ENCODE assay signal across 29 cellular contexts in the genomic region with DNA sequence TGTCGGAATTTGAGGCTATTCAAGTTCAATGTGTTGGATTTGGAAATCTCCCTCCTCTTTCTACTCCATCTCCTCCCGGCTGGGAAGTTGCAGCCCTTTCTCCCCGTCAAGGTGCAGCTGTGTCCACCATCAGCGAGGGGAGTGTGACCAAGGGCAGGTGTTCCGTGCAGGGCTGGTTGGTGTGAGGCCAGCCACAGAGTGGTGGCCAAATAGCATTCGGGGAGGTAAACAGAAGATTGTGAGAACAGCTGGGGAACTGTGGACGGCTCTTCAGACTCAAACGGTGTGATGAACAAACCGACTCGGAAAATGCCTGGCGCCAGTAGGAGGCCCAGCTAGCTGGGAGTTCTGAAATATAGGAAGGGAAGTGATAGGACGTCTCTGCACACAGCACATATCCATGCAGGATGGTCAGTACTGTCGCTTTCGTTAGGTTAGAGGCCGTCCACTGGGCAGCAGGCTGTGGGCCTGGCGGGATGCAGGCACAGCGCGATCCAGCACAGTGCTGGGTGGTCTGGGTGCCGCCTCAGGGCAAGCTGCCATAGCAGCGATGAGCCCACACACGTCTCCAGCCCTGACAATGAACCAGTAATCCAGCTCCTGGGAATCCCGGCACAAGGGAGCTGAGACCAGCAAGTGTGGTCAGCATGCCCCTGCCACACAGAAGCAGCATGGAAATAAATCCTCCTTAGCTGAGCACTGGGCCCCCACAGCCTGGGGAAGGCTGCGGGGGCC.
DNase-seq lines count a peak whose midpoint lies in the region; ATAC-seq and TF ChIP-seq lines count a peak whose summit lies in the region.
"Had no signal": no experiment of that assay in that cellular context is flagged by ENCODE, and none has a peak within 500 bp of the region (broad histone marks: within the 10 kb centered on the region; RNA-seq: fewer than 3 reads in every experiment).

No MANE protein-coding gene starts in this region.

- H3K4me1 Mint-ChIP-seq in activated naive CD8-positive, alpha-beta T cell treated with anti-CD3 and anti-CD28 coated beads, Interleukin-2, amount 50 U/mL, for 24 hours, result no peaks in the 10 kb centered on the region
- no peaks in the 10 kb centered on the region for H3K4me1 Mint-ChIP-seq in activated naive CD8-positive, alpha-beta T cell treated with anti-CD3 and anti-CD28 coated beads for 36 hours
- H3K4me1 Mint-ChIP-seq in chondrocyte (ENCODE audit: low read depth), result peaks cover 3% of the 10 kb centered on the region
- H3K4me1 Mint-ChIP-seq in activated CD8-positive, alpha-beta T cell treated with anti-CD3 and anti-CD28 coated beads for 36 hours (ENCODE audit: low read depth), result peaks cover 5% of the 10 kb centered on the region

- H3K9me3 ChIP-seq in spleen, result no peaks in the 10 kb centered on the region
- H3K9me3 ChIP-seq: left lung, prostate gland, thyroid gland had no signal

- H3K27ac ChIP-seq in spleen, result no peak overlapping the region
- H3K27ac ChIP-seq: HL-60, left lung, PC-9, prostate gland, thyroid gland, VCaP had no signal

- POLR2A ChIA-PET in activated CD8-positive, alpha-beta T cell treated with anti-CD3 and anti-CD28 coated beads for 36 hours (lab: Charles Lee), result interaction anchor here (0.8 kb wide), 1 partner anchor 9 kb away, joined by 3 read pairs; no protein-coding TSS in a partner anchor

- H3K36me3 ChIP-seq in spleen, result no peaks in the 10 kb centered on the region
- H3K36me3 ChIP-seq: left lung, prostate gland, thyroid gland had no signal

- H3K27me3 ChIP-seq in spleen (replicated peaks in 1 of 7), result peaks cover 0 to 29% (median 0%) of the 10 kb centered on the region in 7 donors
- H3K27me3 ChIP-seq: thyroid gland had no signal

- intact Hi-C loops in spleen (cut with DNase I; ENCODE audit: low total_unique reads), result no loop called here
- intact Hi-C loops in activated CD8-positive, alpha-beta T cell treated with anti-CD3 and anti-CD28 coated beads for 36 hours (cut with micrococcal nuclease), result no loop called here

- peak; percentile 5 for ATAC-seq in activated naive CD8-positive, alpha-beta T cell treated with anti-CD3 and anti-CD28 coated beads, Interleukin-2, amount 50 U/mL, for 24 hours
- no peak for ATAC-seq in activated CD8-positive, alpha-beta T cell treated with anti-CD3 and anti-CD28 coated beads for 36 hours
- ATAC-seq: esophagus mucosa, HCT116, left lung, Right ventricle myocardium inferior had no signal

- no peak overlapping the region for H3K4me3 ChIP-seq in spleen
- H3K4me3 ChIP-seq: left lung, PC-9, prostate gland, thyroid gland had no signal

- no peak overlapping the region for H3K27ac Mint-ChIP-seq in activated naive CD8-positive, alpha-beta T cell treated with anti-CD3 and anti-CD28 coated beads, Interleukin-2, amount 50 U/mL, for 24 hours
- H3K27ac Mint-ChIP-seq in activated naive CD8-positive, alpha-beta T cell treated with anti-CD3 and anti-CD28 coated beads for 36 hours, result no peak overlapping the region
- no peak overlapping the region for H3K27ac Mint-ChIP-seq in chondrocyte (ENCODE audit: unreplicated experiment)
- H3K27ac Mint-ChIP-seq in activated CD8-positive, alpha-beta T cell treated with anti-CD3 and anti-CD28 coated beads for 36 hours, result no peak overlapping the region
- H3K27ac Mint-ChIP-seq: CD4-positive, alpha-beta T cell had no signal

- TF ChIP-seq POLR2A in spleen (IDR thresholded peaks at IDR 0.05), result no peak

- no peak overlapping the region for H3K4me3 Mint-ChIP-seq in activated naive CD8-positive, alpha-beta T cell treated with anti-CD3 and anti-CD28 coated beads, Interleukin-2, amount 50 U/mL, for 24 hours
- H3K4me3 Mint-ChIP-seq in activated naive CD8-positive, alpha-beta T cell treated with anti-CD3 and anti-CD28 coated beads for 36 hours, result no peak overlapping the region
- H3K4me3 Mint-ChIP-seq in chondrocyte (ENCODE audit: unreplicated experiment), result no peak overlapping the region
- H3K4me3 Mint-ChIP-seq in activated CD8-positive, alpha-beta T cell treated with anti-CD3 and anti-CD28 coated beads for 36 hours, result no peak overlapping the region
- H3K4me3 Mint-ChIP-seq: CD4-positive, alpha-beta T cell had no signal

- no peak for TF ChIP-seq CTCF in chondrocyte (IDR thresholded peaks at IDR 0.05)
- no peak for TF ChIP-seq CTCF in spleen (IDR thresholded peaks at IDR 0.05 in 8 of 11, conservative IDR thresholded peaks at IDR 0.05 in 3 of 11)
- TF ChIP-seq CTCF in activated CD8-positive, alpha-beta T cell treated with anti-CD3 and anti-CD28 coated beads for 36 hours (IDR thresholded peaks at IDR 0.05), result no peak

- H3K27me3 Mint-ChIP-seq in activated naive CD8-positive, alpha-beta T cell treated with anti-CD3 and anti-CD28 coated beads, Interleukin-2, amount 50 U/mL, for 24 hours, result peaks cover 4% of the 10 kb centered on the region
- H3K27me3 Mint-ChIP-seq in activated naive CD8-positive, alpha-beta T cell treated with anti-CD3 and anti-CD28 coated beads for 36 hours, result peaks cover 13% of the 10 kb centered on the region
- peaks cover 49% of the 10 kb centered on the region for H3K27me3 Mint-ChIP-seq in chondrocyte (ENCODE audit: low read depth)
- peaks cover 7% of the 10 kb centered on the region for H3K27me3 Mint-ChIP-seq in activated CD8-positive, alpha-beta T cell treated with anti-CD3 and anti-CD28 coated beads for 36 hours

- CTCF ChIA-PET in activated CD8-positive, alpha-beta T cell treated with anti-CD3 and anti-CD28 coated beads for 36 hours (lab: Charles Lee), result no interaction called here

- WGBS in spleen, 5 donors, result 86 to 90% (median 88%) methylated on average over 23 of the region's 23 CpGs

- DNase-seq in activated naive CD8-positive, alpha-beta T cell treated with anti-CD3 and anti-CD28 coated beads, Interleukin-2, amount 50 U/mL, for 24 hours, result no peak
- no peak for DNase-seq in activated naive CD8-positive, alpha-beta T cell treated with anti-CD3 and anti-CD28 coated beads for 36 hours
- DNase-seq in NCI-H2196 treated with DMSO at 0.1 percent for 48 hours (lab: John Stamatoyannopoulos, UW; ENCODE audit: unreplicated experiment) (peak; percentile 46), chondrocyte (ENCODE audit: low spot score) (peak; percentile 41), spleen (peak; percentile 48), SIG-M5 treated with dmso at 0.1 percent for 504 hours (lab: John Stamatoyannopoulos, UW; ENCODE audit: unreplicated experiment) (no peak)
- no peak for DNase-seq in activated CD8-positive, alpha-beta T cell treated with anti-CD3 and anti-CD28 coated beads for 36 hours
- DNase-seq in activated naive CD4-positive, alpha-beta T cell treated with Interleukin-2 at 50 U/mL for 16 hours, result no peak
- DNase-seq: activated CD4-positive, alpha-beta T cell treated with anti-CD3 and anti-CD28 coated beads for 48 hours; activated effector memory CD4-positive, alpha-beta T cell treated with anti-CD3 and anti-CD28 coated beads, Interleukin-2, amount 50 U/mL, for 16 hours; CD4-positive, alpha-beta T cell; central memory CD4-positive, alpha-beta T cell; Karpas-422; NCI-H1694; NCI-H2171; NCI-H524; PC-9; stimulated activated CD4-positive, alpha-beta T cell treated with anti-CD3 and anti-CD28 coated beads, Interleukin-12 subunit alpha, Interleukin-12 subunit beta, amount 100 ng/mL, for 4 hours; stimulated activated CD4-positive, alpha-beta T cell treated with anti-CD3 and anti-CD28 coated beads, Interleukin-4, amount 100 ng/mL, for 1 hour; SW 1271; T1000; thyroid gland had no signal

- no peaks in the 10 kb centered on the region for H3K9me3 Mint-ChIP-seq in activated naive CD8-positive, alpha-beta T cell treated with anti-CD3 and anti-CD28 coated beads, Interleukin-2, amount 50 U/mL, for 24 hours
- no peaks in the 10 kb centered on the region for H3K9me3 Mint-ChIP-seq in activated naive CD8-positive, alpha-beta T cell treated with anti-CD3 and anti-CD28 coated beads for 36 hours
- H3K9me3 Mint-ChIP-seq in chondrocyte (ENCODE audit: low read depth), result no peaks in the 10 kb centered on the region
- no peaks in the 10 kb centered on the region for H3K9me3 Mint-ChIP-seq in activated CD8-positive, alpha-beta T cell treated with anti-CD3 and anti-CD28 coated beads for 36 hours
- H3K9me3 Mint-ChIP-seq: CD4-positive, alpha-beta T cell had no signal

- H3K36me3 Mint-ChIP-seq in activated naive CD8-positive, alpha-beta T cell treated with anti-CD3 and anti-CD28 coated beads, Interleukin-2, amount 50 U/mL, for 24 hours (ENCODE audit: low read depth), result no peaks in the 10 kb centered on the region
- H3K36me3 Mint-ChIP-seq in activated naive CD8-positive, alpha-beta T cell treated with anti-CD3 and anti-CD28 coated beads for 36 hours, result no peaks in the 10 kb centered on the region
- no peaks in the 10 kb centered on the region for H3K36me3 Mint-ChIP-seq in chondrocyte (ENCODE audit: low read depth)
- H3K36me3 Mint-ChIP-seq in activated CD8-positive, alpha-beta T cell treated with anti-CD3 and anti-CD28 coated beads for 36 hours (ENCODE audit: low read depth), result no peaks in the 10 kb centered on the region

- H3K4me1 ChIP-seq in spleen, result peaks cover 0 to 9% (median 0%) of the 10 kb centered on the region in 6 donors
- H3K4me1 ChIP-seq: left lung, prostate gland had no signal

Comparison
In these comparisons a context has a peak if more than half of its experiments do, and no peak if none do; other contexts are left out.
1. DNase-seq: peak in NCI-H2196 treated with DMSO at 0.1 percent for 48 hours (single experiment), chondrocyte (single experiment) and spleen (single experiment); none in activated naive CD8-positive, alpha-beta T cell treated with anti-CD3 and anti-CD28 coated beads, Interleukin-2, amount 50 U/mL, for 24 hours (single experiment), activated naive CD8-positive, alpha-beta T cell treated with anti-CD3 and anti-CD28 coated beads for 36 hours (single experiment), activated CD8-positive, alpha-beta T cell treated with anti-CD3 and anti-CD28 coated beads for 36 hours (single experiment), activated naive CD4-positive, alpha-beta T cell treated with Interleukin-2 at 50 U/mL for 16 hours (single experiment) and SIG-M5 treated with dmso at 0.1 percent for 504 hours (single experiment).